In the genomic region with DNA sequence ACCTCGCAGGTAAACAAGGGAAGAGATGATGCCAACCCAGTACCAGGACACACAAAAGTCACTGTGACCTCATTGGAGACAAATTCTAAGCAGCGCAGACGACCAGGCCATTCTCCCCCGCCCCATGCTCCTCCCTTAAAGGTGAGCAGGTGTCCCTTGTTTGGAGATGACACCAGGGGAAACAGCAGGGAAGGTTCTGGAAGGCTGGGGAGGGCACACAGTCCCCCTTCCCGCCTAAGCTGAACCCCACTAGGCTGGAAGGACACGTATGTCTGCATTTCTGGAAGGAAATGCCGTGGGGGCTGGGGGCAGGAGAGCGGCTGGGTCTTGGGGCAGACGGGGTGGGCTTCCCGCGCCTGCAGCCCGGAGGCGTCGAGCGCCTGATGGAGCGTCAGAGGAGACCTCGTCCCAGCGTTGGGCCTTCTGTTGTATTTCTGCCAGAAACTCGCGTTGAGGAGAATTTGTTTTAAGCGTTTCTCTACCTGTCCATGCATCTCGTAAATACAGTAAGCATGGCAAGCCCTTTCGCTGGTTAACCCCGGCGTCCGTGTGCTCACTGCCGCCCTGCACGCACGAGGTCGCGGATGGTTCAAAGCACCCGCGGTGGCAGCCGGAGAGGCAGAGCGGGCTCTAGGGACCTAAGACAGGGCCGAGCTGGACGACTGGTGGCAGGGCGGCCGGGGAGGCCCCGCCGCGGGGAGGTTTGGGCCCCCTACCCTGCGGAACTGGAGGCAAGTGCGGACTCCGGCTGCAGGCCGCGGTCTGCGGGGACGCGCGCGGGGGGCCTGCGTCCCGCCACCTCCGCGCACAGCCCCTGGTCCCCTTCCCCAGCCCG, we compare ENCODE assay signal across 9 cellular contexts. TPM values are rescaled to one million over a fixed set of nuclear protein-coding genes. Genes with fewer than 3 reads are reported as not detected.
DNase-seq lines count a peak whose midpoint lies in the region; ATAC-seq, FAIRE-seq and TF ChIP-seq lines count a peak whose summit lies in the region.
"Had no signal": no experiment of that assay in that cellular context is flagged by ENCODE, and none has a peak within 500 bp of the region (broad histone marks: within the 10 kb centered on the region; RNA-seq: fewer than 3 reads in every experiment).

No MANE protein-coding gene starts in this region.

- no peaks in the 10 kb centered on the region for H3K79me2 ChIP-seq in GM12878 (ENCODE audit: control insufficient read depth, insufficient read depth, low read length)
- no peaks in the 10 kb centered on the region for H3K79me2 ChIP-seq in HepG2 (ENCODE audit: insufficient read depth, low read length)

- CTCF ChIA-PET in IMR-90 (lab: Yijun Ruan, JAX) (no interaction called here), GM12878 (lab: Yijun Ruan, JAX) (no interaction called here), HepG2 (lab: Yijun Ruan, JAX; ENCODE audit: low intra/inter-chr PET ratio, low total read pairs) (no interaction called here)

- no peak overlapping the region for H3K9ac ChIP-seq in IMR-90 (ENCODE audit: low read depth, low read length)
- no peak overlapping the region for H3K9ac ChIP-seq in GM12878 (ENCODE audit: control insufficient read depth, insufficient read depth, low read length)
- H3K9ac ChIP-seq in HepG2 (ENCODE audit: insufficient read depth, low read depth, low read length), result no peak overlapping the region

- H2BK15ac ChIP-seq in IMR-90 (ENCODE audit: low read depth, low read length), result no peak overlapping the region

- H3K4me2 ChIP-seq in IMR-90 (ENCODE audit: low read depth, low read length), result peak overlapping the region; percentile 84
- H3K4me2 ChIP-seq in GM12878 (ENCODE audit: control insufficient read depth, insufficient read depth), result peak overlapping the region; percentile 99
- H3K4me2 ChIP-seq in HepG2 (ENCODE audit: low read depth, low read length), result peak overlapping the region; percentile 81

- no peak overlapping the region for H4K8ac ChIP-seq in IMR-90 (ENCODE audit: low read depth in 2 of 2, low read length in 2 of 2)

- peaks cover 4% of the 10 kb centered on the region; the same call in 1 of the 2 replicates for H3K9me1 ChIP-seq in IMR-90 (ENCODE audit: insufficient read depth, low read length)

- H3K36me3 ChIP-seq in IMR-90 (ENCODE audit: control insufficient read depth, insufficient read depth, low read length) (no peaks in the 10 kb centered on the region), GM12878 (ENCODE audit: control insufficient read depth in 2 of 2, insufficient read depth in 2 of 2, low read length in 1 of 2) (no peaks in the 10 kb centered on the region), HepG2 (replicated peaks in 1 of 2; ENCODE audit: control insufficient read depth in 1 of 2, insufficient read depth in 2 of 2, low read length in 2 of 2) (no peaks in the 10 kb centered on the region), tibial nerve (no peaks in the 10 kb centered on the region)

- dilution Hi-C loops in IMR-90 (cut with HindIII; ENCODE audit: low sequenced_read_pairs, unreplicated experiment), result no loop called here

- WGBS in IMR-90 (ENCODE audit: extremely low coverage in 2 of 2, insufficient read length in 1 of 2), 2 experiments, result 9% methylated on average over 27 of the region's 57 CpGs; no CpG with 5 or more reads in 1 of the 2 experiments
- WGBS in GM12878 (ENCODE audit: insufficient coverage, insufficient replicate concordance, low lambda C conversion rate, missing lambda C conversion rate), result 33% methylated on average over 43 of the region's 57 CpGs
- 49% methylated on average over 4 of the region's 57 CpGs for WGBS in HepG2 (ENCODE audit: low lambda C conversion rate)
- WGBS in tibial nerve, 2 donors, result 7 to 8% methylated on average over 32 to 33 of the region's 57 CpGs

- H3K9me3 ChIP-seq in IMR-90 (ENCODE audit: control insufficient read depth, insufficient read depth, low read length), result peaks cover 5% of the 10 kb centered on the region; the same call in 1 of the 2 replicates
- no peaks in the 10 kb centered on the region; the same call in 2 of the 3 replicates for H3K9me3 ChIP-seq in GM12878 (replicated peaks; ENCODE audit: control insufficient read depth, insufficient read depth, low read length)
- no peaks in the 10 kb centered on the region for H3K9me3 ChIP-seq in HepG2 (ENCODE audit: low read length)
- no peaks in the 10 kb centered on the region for H3K9me3 ChIP-seq in tibial nerve

- TF ChIP-seq POLR2A in IMR-90 (IDR thresholded peaks at IDR 0.05; ENCODE audit: low read depth, low read length) (no peak), GM12878 (IDR thresholded peaks at IDR 0.05; ENCODE audit: low read depth, low read length) (no peak), HepG2 (IDR thresholded peaks at IDR 0.05; ENCODE audit: insufficient read depth in 1 of 2, low read depth in 2 of 2, low read length in 2 of 2) (no peak), tibial nerve (IDR thresholded peaks at IDR 0.05) (no peak)

- no peak for FAIRE-seq in GM12878 (lab: Jason Lieb, UNC)
- no peak for FAIRE-seq in HepG2 (lab: Jason Lieb, UNC)

- TF ChIP-seq RAD21 in IMR-90 (IDR thresholded peaks at IDR 0.05; ENCODE audit: low read length) (no peak), GM12878 (IDR thresholded peaks at IDR 0.05; ENCODE audit: insufficient read depth, low read depth, low read length) (no peak), HepG2 (CRISPR knock-in tag; IDR thresholded peaks at IDR 0.05) (no peak)

- peak overlapping the region; percentile 79 for H2AFZ ChIP-seq in IMR-90 (replicated peaks; ENCODE audit: low read length, poor library complexity)
- peak overlapping the region; percentile 75 for H2AFZ ChIP-seq in GM12878 (ENCODE audit: control insufficient read depth, low read depth, low read length)
- H2AFZ ChIP-seq in HepG2 (ENCODE audit: low read length), result no peak overlapping the region

- in situ Hi-C loops in IMR-90 (cut with MboI; ENCODE audit: low sequenced_read_pairs), result no loop called here
- in situ Hi-C loops in GM12878 (cut with MboI), result no loop called here
- in situ Hi-C loops in HepG2 (cut with HindIII; ENCODE audit: extremely low pct_ligation_motif_present, low pct_unique_long_range_greater_than_20kb), result no loop called here

- peak; percentile 56 for DNase-seq in NCI-H82 (lab: John Stamatoyannopoulos, UW)
- DNase-seq in NCI-H82 treated with DMSO at 0.1 percent for 48 hours (lab: John Stamatoyannopoulos, UW; ENCODE audit: unreplicated experiment), result no peak
- no peak for DNase-seq in IMR-90
- DNase-seq in GM12878 (ENCODE audit: low read depth, low spot score), result no peak
- DNase-seq in HepG2 (ENCODE audit: low spot score), result no peak
- no peak for DNase-seq in tibial nerve (ENCODE audit: low spot score in 2 of 2)
- no peak for DNase-seq in stimulated activated naive CD4-positive, alpha-beta T cell treated with Interleukin-2 at 50 U/mL for 16 hours (lab: John Stamatoyannopoulos, UW)

- H4K20me1 ChIP-seq in IMR-90 (ENCODE audit: insufficient read depth, low read length) (peaks cover 12% of the 10 kb centered on the region), GM12878 (ENCODE audit: control insufficient read depth, insufficient read depth) (peaks cover 3% of the 10 kb centered on the region; the same call in 1 of the 2 replicates), HepG2 (ENCODE audit: insufficient read depth, low read length) (peaks cover 8% of the 10 kb centered on the region; the same call in 1 of the 2 replicates)

- H3K27me3 ChIP-seq in IMR-90 (ENCODE audit: control insufficient read depth, insufficient read depth, low read length) (peaks cover 78% of the 10 kb centered on the region), GM12878 (replicated peaks in 1 of 2; ENCODE audit: control insufficient read depth in 2 of 2, insufficient read depth in 2 of 2, low read length in 1 of 2) (peaks cover 27 to 30% of the 10 kb centered on the region in 2 experiments), HepG2 (ENCODE audit: control insufficient read depth in 1 of 2, insufficient read depth in 2 of 2, low read length in 2 of 2) (peaks cover 15 to 73% of the 10 kb centered on the region in 2 experiments), tibial nerve (peaks cover 2 to 97% of the 10 kb centered on the region in 2 donors)

- H2BK5ac ChIP-seq in IMR-90 (ENCODE audit: low read depth, low read length, poor library complexity, severe bottlenecking), result no peak overlapping the region

- POLR2A ChIA-PET in IMR-90 (lab: Charles Lee; ENCODE audit: unreplicated experiment), result no interaction called here
- POLR2A ChIA-PET in GM12878 (lab: Charles Lee), result no interaction called here
- POLR2A ChIA-PET in HepG2 (lab: Yijun Ruan, JAX), result no interaction called here

- H2BK120ac ChIP-seq in IMR-90 (ENCODE audit: low read depth, low read length), result no peak overlapping the region

- peak overlapping the region; percentile 64 for H3K4me3 ChIP-seq in IMR-90 (ENCODE audit: insufficient read depth, low read depth, low read length)
- H3K4me3 ChIP-seq in GM12878, result peak overlapping the region; percentile 67
- H3K4me3 ChIP-seq in HepG2 (replicated peaks in 1 of 3; ENCODE audit: insufficient read depth in 1 of 3, low read depth in 2 of 3, low read length in 3 of 3), result peak overlapping the region; percentile 58 to 69 (median 59); a peak in 5 of 6 replicates
- peak overlapping the region; percentile 21 to 56 (median 44) for H3K4me3 ChIP-seq in tibial nerve

- H3K27ac ChIP-seq in IMR-90 (ENCODE audit: insufficient read depth, low read length) (no peak overlapping the region), GM12878 (ENCODE audit: control insufficient read depth, insufficient read depth) (no peak overlapping the region), HepG2 (ENCODE audit: extremely low read length, insufficient read depth, low read length) (no peak overlapping the region), tibial nerve (no peak overlapping the region)

- TF ChIP-seq CTCF in IMR-90 (conservative IDR thresholded peaks at IDR 0.05; ENCODE audit: low read depth, low read length) (no peak), GM12878 (IDR thresholded peaks at IDR 0.05 in 2 of 3, conservative IDR thresholded peaks at IDR 0.05 in 1 of 3; ENCODE audit: control insufficient read depth in 2 of 3, extremely low read depth in 1 of 3, insufficient read depth in 1 of 3, low read depth in 3 of 3, low read length in 3 of 3) (no peak), HepG2 (CRISPR knock-in tag; IDR thresholded peaks at IDR 0.05) (no peak), tibial nerve (IDR thresholded peaks at IDR 0.05) (no peak)

- H3K23ac ChIP-seq in IMR-90 (ENCODE audit: low read depth, low read length), result peak overlapping the region; percentile 79; the same call in 1 of the 2 replicates

- H3K4me1 ChIP-seq in IMR-90 (ENCODE audit: control insufficient read depth, insufficient read depth, low read length) (no peaks in the 10 kb centered on the region; the same call in 1 of the 2 replicates), GM12878 (ENCODE audit: control insufficient read depth, insufficient read depth, low read length) (peaks cover 6% of the 10 kb centered on the region), HepG2 (ENCODE audit: insufficient read depth, low read length) (peaks cover 28% of the 10 kb centered on the region), tibial nerve (peaks cover 0 to 53% (median 34%) of the 10 kb centered on the region in 4 donors)

- H3K79me1 ChIP-seq in IMR-90 (ENCODE audit: low read depth in 1 of 2, low read length in 2 of 2), result no peaks in the 10 kb centered on the region

- H3K18ac ChIP-seq in IMR-90 (ENCODE audit: low read depth, low read length), result no peak overlapping the region

- H3K56ac ChIP-seq in IMR-90 (ENCODE audit: extremely low read depth, insufficient read depth, low read length), result no peak overlapping the region

- no peak overlapping the region for H2BK20ac ChIP-seq in IMR-90 (ENCODE audit: low read depth, low read length)

- H3K14ac ChIP-seq in IMR-90 (replicated peaks; ENCODE audit: low read depth, low read length), result no peak overlapping the region

- no peak overlapping the region for H3K4ac ChIP-seq in IMR-90 (ENCODE audit: low read depth, low read length)

- H2AK5ac ChIP-seq in IMR-90 (ENCODE audit: low read depth, low read length), result no peak overlapping the region

- RAD21 ChIA-PET in GM12878 (lab: Charles Lee; ENCODE audit: unreplicated experiment), result interaction anchor here (0.9 kb wide), 1 partner anchor 24 kb away, joined by 3 read pairs; no protein-coding TSS in a partner anchor

- no peak overlapping the region for H4K91ac ChIP-seq in IMR-90 (ENCODE audit: insufficient read depth, low read depth, low read length)

- BruUV-seq in IMR-90 (replicated peaks; lab: Mats Ljungman, UMichigan) (no TSS peak), GM12878 (replicated peaks; lab: Mats Ljungman, UMichigan) (no TSS peak), HepG2 (replicated peaks; lab: Mats Ljungman, UMichigan) (no TSS peak)

- SMC1A ChIA-PET in GM12878 (lab: Charles Lee; ENCODE audit: uncharacterized antibody, unreplicated experiment), result no interaction called here

- intact Hi-C loops in IMR-90 (cut with micrococcal nuclease) (no loop called here), GM12878 (cut with micrococcal nuclease; ENCODE audit: unreplicated experiment) (no loop called here), HepG2 (cut with micrococcal nuclease; ENCODE audit: unreplicated experiment) (no loop called here)

- no peak overlapping the region for H2AK9ac ChIP-seq in IMR-90 (replicated peaks; ENCODE audit: low read depth, low read length, poor library complexity)

- TF ChIP-seq EP300 in GM12878 (IDR thresholded peaks at IDR 0.05; ENCODE audit: borderline replicate concordance in 1 of 2, control insufficient read depth in 1 of 2, low read depth in 2 of 2, low read length in 2 of 2), result no peak
- no peak for TF ChIP-seq EP300 in HepG2 (IDR thresholded peaks at IDR 0.05; ENCODE audit: low read depth in 2 of 2, low read length in 2 of 2)
- TF ChIP-seq EP300 in HepG2 (CRISPR knock-in tag; IDR thresholded peaks at IDR 0.05; ENCODE audit: borderline replicate concordance), result no peak
- TF ChIP-seq EP300 in tibial nerve (IDR thresholded peaks at IDR 0.05), result no peak

- ATAC-seq in IMR-90 (ENCODE audit: low read depth) (no peak), GM12878 (peak; percentile 19), HepG2 (peak; percentile 35), GM21447 (IDR thresholded peaks at IDR 0.05; ENCODE audit: unreplicated experiment) (no peak)

- H4K5ac ChIP-seq in IMR-90 (ENCODE audit: low read depth, low read length), result no peak overlapping the region

RNA-seq across cellular contexts. Expression of gene LHX4, which starts 1.2 kb away (rescaled TPM):
- total RNA-seq in IMR-90 (2012; rRNA removed) (0.18 and 0.28 TPM in 2 replicates), GM12878 (2014; rRNA removed) (not detected in 2 replicates), GM12878 (2014; rRNA removed; fragmentation: Illumina TruSeq; extraction: Trizol) (not detected in 2 replicates), GM12878 (2021) (not detected in 2 replicates), HepG2 (2016; rRNA removed; fragmentation: Illumina TruSeq; extraction: Trizol) (0.03 and 0.07 TPM in 2 replicates), tibial nerve (not detected)
- polyA plus RNA-seq in IMR-90 (2012; rRNA removed) (0.03 and 0.05 TPM in 2 replicates), GM12878 (2011; rRNA removed) (0.04 TPM in 1 of 2 replicates, not detected in the other), GM12878 (2014; fragmentation: Illumina TruSeq; extraction: Trizol) (not detected in 2 replicates), GM12878 (2014; fragmentation: Nextera tagmentation; extraction: Ambion mirVana) (under 1 TPM; 0.05 TPM), GM12878 (2014; rRNA removed) (not detected in 2 replicates), GM12878 (2016; fragmentation: Nextera tagmentation; extraction: Ambion mirVana) (under 1 TPM; 0.59 to 0.80 TPM), HepG2 (2011; rRNA removed) (0.03 and 0.05 TPM in 2 replicates)
- polyA plus RNA-seq in IMR-90 (2012; cell fraction: cytosol; rRNA removed), result 0.03 and 0.07 TPM in 2 replicates
- 0.07 and 0.15 TPM in 2 replicates for polyA plus RNA-seq in IMR-90 (2012; cell fraction: nucleus; rRNA removed; ENCODE audit: low replicate concordance)
- not detected in 2 replicates for total RNA-seq in GM12878 (2013; cell fraction: nucleolus; rRNA removed)
- polyA plus RNA-seq in GM12878 (2011; ENCODE audit: low read depth), result 0.56 TPM
- polyA plus RNA-seq in GM12878 (2011; cell fraction: cytosol; rRNA removed), result 0.02 TPM in 1 of 2 replicates, not detected in the other
- polyA plus RNA-seq in GM12878 (2011; cell fraction: nucleus; rRNA removed), result 0.03 TPM in 2 replicates
- polyA plus RNA-seq in GM12878 (2012), result 0.53 and 0.95 TPM in 2 replicates
- polyA minus RNA-seq in GM12878 (2011; rRNA and poly(A)+ RNA removed), result not detected in 2 replicates
- not detected in 2 replicates for polyA minus RNA-seq in GM12878 (2011; cell fraction: cytosol; rRNA and poly(A)+ RNA removed)
- polyA minus RNA-seq in GM12878 (2011; cell fraction: nucleus; rRNA and poly(A)+ RNA removed), result not detected in 2 replicates
- total RNA-seq in HepG2 (2016; cell fraction: cytosol; rRNA removed; fragmentation: Illumina TruSeq; extraction: Trizol; ENCODE audit: low read depth), result not detected in 2 replicates
- total RNA-seq in HepG2 (2016; cell fraction: insoluble cytoplasmic fraction; rRNA removed; fragmentation: Illumina TruSeq; extraction: Trizol), result 0.03 and 0.13 TPM in 2 replicates
- total RNA-seq in HepG2 (2016; cell fraction: membrane; rRNA removed; fragmentation: Illumina TruSeq; extraction: Trizol), result 0.03 TPM in 1 of 2 replicates, not detected in the other
- not detected in 2 replicates for total RNA-seq in HepG2 (2016; cell fraction: nucleus; rRNA removed; fragmentation: Illumina TruSeq; extraction: Trizol)
- 0.03 and 0.05 TPM in 2 replicates for polyA plus RNA-seq in HepG2 (2011; cell fraction: cytosol; rRNA removed)
- polyA plus RNA-seq in HepG2 (2011; cell fraction: nucleus; rRNA removed), result 0.02 and 0.03 TPM in 2 replicates
- polyA plus RNA-seq in HepG2 (2012), result 0.47 and 0.60 TPM in 2 replicates
- polyA plus RNA-seq in HepG2 (2016; cell fraction: cytosol; fragmentation: Illumina TruSeq; extraction: Trizol; ENCODE audit: low read depth), result not detected in 2 replicates
- polyA plus RNA-seq in HepG2 (2016; cell fraction: insoluble cytoplasmic fraction; fragmentation: Illumina TruSeq; extraction: Trizol; ENCODE audit: low read depth), result 0.17 TPM in 1 of 2 replicates, not detected in the other
- polyA plus RNA-seq in HepG2 (2016; cell fraction: membrane; fragmentation: Illumina TruSeq; extraction: Trizol; ENCODE audit: low read depth), result 0.03 and 0.22 TPM in 2 replicates
- polyA plus RNA-seq in HepG2 (2016; cell fraction: nucleus; fragmentation: Illumina TruSeq; extraction: Trizol; ENCODE audit: insufficient read depth, low read depth), result 0.07 and 0.09 TPM in 2 replicates
- polyA minus RNA-seq in HepG2 (2011; rRNA and poly(A)+ RNA removed; ENCODE audit: low replicate concordance), result 0.96 and 2.5 TPM in 2 replicates
- polyA minus RNA-seq in HepG2 (2011; cell fraction: cytosol; rRNA and poly(A)+ RNA removed), result not detected in 2 replicates
- polyA minus RNA-seq in HepG2 (2011; cell fraction: nucleus; rRNA and poly(A)+ RNA removed), result 0.12 TPM in 1 of 2 replicates, not detected in the other
- total RNA-seq: temporal lobe had no signal

Comparison
In these comparisons a context has a peak if more than half of its experiments do, and no peak if none do; other contexts are left out.
1. ATAC-seq: peak in GM12878 (single experiment) and HepG2 (single experiment); none in IMR-90 (single experiment) and GM21447 (single experiment).
2. Peak in every context shown above with its lines, with median percentiles within 50 percentile points of each other: H3K4me2 ChIP-seq and H3K4me3 ChIP-seq.